Comparison of ENCODE assay signal across 9 cellular contexts in genomic region chr10:17586741-17587720, GRCh38. TPM values are rescaled to one million over a fixed set of nuclear protein-coding genes. Genes with fewer than 3 reads are reported as not detected.
DNase-seq lines count a peak whose midpoint lies in the region; FAIRE-seq and TF ChIP-seq lines count a peak whose summit lies in the region.
"Had no signal": no experiment of that assay in that cellular context is flagged by ENCODE, and none has a peak within 500 bp of the region (broad histone marks: within the 10 kb centered on the region; RNA-seq: fewer than 3 reads in every experiment).

No MANE protein-coding gene starts in this region.

- no peaks in the 10 kb centered on the region for H4K20me1 ChIP-seq in GM23248 (ENCODE audit: insufficient read depth)
- H4K20me1 ChIP-seq in OCI-LY3 (ENCODE audit: insufficient read depth, low read length), result no peaks in the 10 kb centered on the region

- H3K79me2 ChIP-seq in GM23248 (ENCODE audit: insufficient read depth), result no peaks in the 10 kb centered on the region
- H3K79me2 ChIP-seq in OCI-LY3 (ENCODE audit: low read length), result no peaks in the 10 kb centered on the region

- DNase-seq in GM12892 (ENCODE audit: insufficient read length) (no peak), GM23248 (peak; percentile 7), kidney glomerular epithelial cell (lab: John Stamatoyannopoulos, UW) (peak; percentile 26), NCI-H446 treated with DMSO at 0.1 percent for 48 hours (lab: John Stamatoyannopoulos, UW) (no peak), DMS114 treated with DMSO at 0.1 percent for 48 hours (lab: John Stamatoyannopoulos, UW; ENCODE audit: unreplicated experiment) (no peak)
- DNase-seq in activated CD4-positive, alpha-beta T cell treated with anti-CD3 and anti-CD28 coated beads for 48 hours, result no peak
- no peak for DNase-seq in stimulated activated CD4-positive, alpha-beta T cell treated with anti-CD3 and anti-CD28 coated beads, Interleukin-4, amount 100 ng/mL, for 24 hours

- H3K4me3 ChIP-seq in GM23248 (no peak overlapping the region), OCI-LY3 (ENCODE audit: low read length) (peak overlapping the region; percentile 62)

- 0 out of 2 replicates have a peak, but pooled peaks cover 7% of the 10 kb centered on the region for H3F3A ChIP-seq in GM23248 (ENCODE audit: insufficient read depth)

- in situ Hi-C loops in GM23248 (cut with MboI), result no loop called here

- H3K9me3 ChIP-seq in GM23248 (ENCODE audit: low read depth) (no peaks in the 10 kb centered on the region), OCI-LY3 (ENCODE audit: insufficient read depth, low read length) (no peaks in the 10 kb centered on the region)

- H3K4me1 ChIP-seq in GM23248 (ENCODE audit: insufficient read depth), result no peaks in the 10 kb centered on the region
- H3K4me1 ChIP-seq in OCI-LY3 (ENCODE audit: low read length), result peaks cover 38% of the 10 kb centered on the region

- whole genome bisulfite sequencing in GM23248 (ENCODE audit: low coverage in 1 of 2, low lambda C conversion rate in 2 of 2, missing lambda C conversion rate in 2 of 2), 2 experiments, result 80 to 85% methylated on average over 13 of the region's 13 CpGs

- no peak overlapping the region for H2AFZ ChIP-seq in GM23248
- H2AFZ ChIP-seq in OCI-LY3 (ENCODE audit: low read depth, low read length), result peak overlapping the region; percentile 67; the same call in 1 of the 2 replicates

- H3K4me2 ChIP-seq in GM23248 (ENCODE audit: unreplicated experiment), result no peak overlapping the region
- H3K4me2 ChIP-seq in OCI-LY3 (ENCODE audit: low read length), result peak overlapping the region; percentile 87

- TF ChIP-seq POLR2A in GM12892 (IDR thresholded peaks at IDR 0.05; ENCODE audit: low read depth, low read length), result no peak

- H3K27ac ChIP-seq in GM23248 (no peak overlapping the region), OCI-LY3 (ENCODE audit: low read length) (peak overlapping the region; percentile 97)

- no peaks in the 10 kb centered on the region for H3K9me2 ChIP-seq in GM23248 (ENCODE audit: insufficient read depth)

- TF ChIP-seq CTCF in OCI-LY3 (IDR thresholded peaks at IDR 0.05; ENCODE audit: low read depth, low read length), result no peak

- FAIRE-seq in GM12892 (lab: Jason Lieb, UNC), result peak; percentile 67
- FAIRE-seq: endometrium had no signal

- peaks cover 3% of the 10 kb centered on the region; the same call in 1 of the 2 replicates for H3K36me3 ChIP-seq in GM23248 (ENCODE audit: low read depth)
- no peaks in the 10 kb centered on the region for H3K36me3 ChIP-seq in OCI-LY3 (replicated peaks; ENCODE audit: low read depth, low read length)

- no peaks in the 10 kb centered on the region for H3K27me3 ChIP-seq in GM23248 (replicated peaks; ENCODE audit: insufficient read depth)
- H3K27me3 ChIP-seq in OCI-LY3 (ENCODE audit: low read depth, low read length), result no peaks in the 10 kb centered on the region

- H3K9ac ChIP-seq in GM23248, result no peak overlapping the region
- peak overlapping the region; percentile 69 for H3K9ac ChIP-seq in OCI-LY3 (ENCODE audit: low read length)

RNA-seq across cellular contexts. Expression of gene HACD1, which starts 30.1 kb away (rescaled TPM):
- not detected for polyA plus RNA-seq in GM12892 (2012; ENCODE audit: missing spikeins)
- total RNA-seq in GM23248 (2014; rRNA removed; shearing (Covaris generic)), result 64.0 and 81.3 TPM in 2 replicates
- 150 and 157 TPM in 2 replicates for polyA plus RNA-seq in GM23248 (2016; fragmentation: Nextera tagmentation; extraction: Ambion mirVana)

RNA-seq across cellular contexts. Expression of gene STAM, which starts 56.9 kb away (rescaled TPM):
- 10.5 TPM for polyA plus RNA-seq in GM12892 (2012; ENCODE audit: missing spikeins)
- total RNA-seq in GM23248 (2014; rRNA removed; shearing (Covaris generic)), result 25.2 and 38.7 TPM in 2 replicates
- polyA plus RNA-seq in GM23248 (2016; fragmentation: Nextera tagmentation; extraction: Ambion mirVana), result 29.2 and 30.8 TPM in 2 replicates

Comparison
In these comparisons a context has a peak if more than half of its experiments do, and no peak if none do; other contexts are left out.
1. DNase-seq: peak in GM23248 (single experiment) and kidney glomerular epithelial cell (single experiment); none in GM12892 (single experiment), activated CD4-positive, alpha-beta T cell treated with anti-CD3 and anti-CD28 coated beads for 48 hours (single experiment), NCI-H446 treated with DMSO at 0.1 percent for 48 hours (single experiment), DMS114 treated with DMSO at 0.1 percent for 48 hours (single experiment) and stimulated activated CD4-positive, alpha-beta T cell treated with anti-CD3 and anti-CD28 coated beads, Interleukin-4, amount 100 ng/mL, for 24 hours (single experiment).